In genomic region chr3:153003860-153004259, GRCh38 we compare ENCODE assay signal across 27 cellular contexts.
"Had no signal": no experiment of that assay in that cellular context is flagged by ENCODE, and none has a peak within 500 bp of the region (broad histone marks: within the 10 kb centered on the region; RNA-seq: fewer than 3 reads in every experiment).

No MANE protein-coding gene starts in this region.

- ATAC-seq: left cardiac atrium; left lung; lower lobe of right lung; natural killer cell; pancreas; right cardiac atrium; sciatic nerve; stimulated activated effector memory CD8-positive, alpha-beta T cell treated with anti-CD3 and anti-CD28 coated beads, Interleukin-12 subunit alpha, Interleukin-12 subunit beta, amount 100 ng/mL, for 72 hours had no signal

- DNase-seq: hippocampal formation; kidney glomerular epithelial cell; left cardiac atrium; left lung; lower lobe of right lung; mammary epithelial cell; mesenchymal stem cell; naive B cell; natural killer cell; nephron progenitor cell; nucleus accumbens; pancreas; posterior cingulate gyrus; retina; right cardiac atrium; spleen; stimulated activated CD4-positive, alpha-beta T cell treated with anti-CD3 and anti-CD28 coated beads, Interleukin-4, amount 100 ng/mL, for 24 hours; stimulated activated naive CD4-positive, alpha-beta T cell; uterus had no signal

- H3K4me1 Mint-ChIP-seq: naive B cell; nephron progenitor cell; stimulated activated effector memory CD8-positive, alpha-beta T cell treated with anti-CD3 and anti-CD28 coated beads, Interleukin-12 subunit alpha, Interleukin-12 subunit beta, amount 100 ng/mL, for 72 hours had no signal

- H3K4me3 Mint-ChIP-seq: naive B cell; natural killer cell; nephron progenitor cell; stimulated activated effector memory CD8-positive, alpha-beta T cell treated with anti-CD3 and anti-CD28 coated beads, Interleukin-12 subunit alpha, Interleukin-12 subunit beta, amount 100 ng/mL, for 72 hours; stimulated activated naive CD8-positive, alpha-beta T cell treated with anti-CD3 and anti-CD28 coated beads, Interleukin-15, Interleukin-2, amounts not matched to agents 100 ng/mL and 50 ng/mL, for 24 hours; type B pancreatic cell had no signal

- H3K4me3 ChIP-seq: left lung, lower lobe of right lung, pancreas, prostate gland, skin epidermis, spleen, tibial nerve, uterus had no signal

- H3K27me3 ChIP-seq: left lung, pancreas, tibial nerve, uterus had no signal

- H3K9me3 ChIP-seq: left lung, lower lobe of right lung, pancreas, prostate gland, spleen, tibial nerve, uterus had no signal

- H3K9me3 Mint-ChIP-seq: naive B cell; natural killer cell; nephron progenitor cell; stimulated activated effector memory CD8-positive, alpha-beta T cell treated with anti-CD3 and anti-CD28 coated beads, Interleukin-12 subunit alpha, Interleukin-12 subunit beta, amount 100 ng/mL, for 72 hours; stimulated activated naive CD8-positive, alpha-beta T cell treated with anti-CD3 and anti-CD28 coated beads, Interleukin-15, Interleukin-2, amounts not matched to agents 100 ng/mL and 50 ng/mL, for 24 hours; type B pancreatic cell had no signal

- H3K27ac ChIP-seq: left lung, lower lobe of right lung, pancreas, prostate gland, skin epidermis, spleen, tibial nerve, uterus had no signal

- H3K4me1 ChIP-seq: left lung, lower lobe of right lung, pancreas, spleen, tibial nerve, uterus had no signal

- H3K36me3 ChIP-seq: left lung, lower lobe of right lung, pancreas, prostate gland, spleen, tibial nerve, uterus had no signal

- H3K27me3 Mint-ChIP-seq: type B pancreatic cell had no signal

- FAIRE-seq: keratinocyte, pancreas had no signal

- H3K27ac Mint-ChIP-seq: naive B cell; natural killer cell; nephron progenitor cell; stimulated activated effector memory CD8-positive, alpha-beta T cell treated with anti-CD3 and anti-CD28 coated beads, Interleukin-12 subunit alpha, Interleukin-12 subunit beta, amount 100 ng/mL, for 72 hours; stimulated activated naive CD8-positive, alpha-beta T cell treated with anti-CD3 and anti-CD28 coated beads, Interleukin-15, Interleukin-2, amounts not matched to agents 100 ng/mL and 50 ng/mL, for 24 hours; type B pancreatic cell had no signal

- H3K36me3 Mint-ChIP-seq: naive B cell; natural killer cell; stimulated activated effector memory CD8-positive, alpha-beta T cell treated with anti-CD3 and anti-CD28 coated beads, Interleukin-12 subunit alpha, Interleukin-12 subunit beta, amount 100 ng/mL, for 72 hours; type B pancreatic cell had no signal
